7 cellular contexts compared by ENCODE assay signal in the genomic region with DNA sequence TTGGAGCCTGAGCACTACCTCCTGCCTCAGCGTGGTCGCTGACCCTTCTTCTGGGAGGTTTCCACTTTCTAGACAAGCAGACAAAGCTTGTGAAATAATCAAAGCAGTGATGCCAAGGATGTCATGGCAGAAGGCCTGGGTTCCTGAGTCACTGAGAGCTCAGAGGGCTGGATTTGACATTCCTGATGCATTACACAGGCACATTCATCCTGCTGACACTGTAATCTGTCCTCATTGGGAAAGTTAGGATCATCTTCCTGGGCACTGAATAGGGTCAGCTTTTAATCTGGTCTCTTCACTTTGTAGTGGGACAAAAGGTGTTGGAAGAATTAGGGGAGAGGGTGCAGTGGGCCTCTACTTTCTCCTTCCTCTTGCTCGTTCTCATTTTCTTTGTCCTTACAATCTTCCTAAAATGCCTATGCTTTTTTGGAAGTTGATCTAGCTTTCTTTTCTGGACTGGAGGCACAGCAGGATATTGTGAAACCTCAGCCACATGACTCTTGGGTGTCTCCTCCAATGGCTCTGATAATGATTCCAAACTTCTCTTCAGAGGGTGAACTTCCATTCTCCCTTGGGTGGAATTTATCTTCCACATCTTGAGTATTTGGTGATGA. TPM values are rescaled to one million over a fixed set of nuclear protein-coding genes. Genes with fewer than 3 reads are reported as not detected.
DNase-seq lines count a peak whose midpoint lies in the region; ATAC-seq, FAIRE-seq and TF ChIP-seq lines count a peak whose summit lies in the region.

No MANE protein-coding gene starts in this region.

- H3K9ac ChIP-seq in GM12878 (ENCODE audit: control insufficient read depth, insufficient read depth, low read length): no peak overlapping the region

- no peak for TF ChIP-seq RAD21 in GM12878 (IDR thresholded peaks at IDR 0.05; ENCODE audit: insufficient read depth, low read depth, low read length)

- no peaks in the 10 kb centered on the region; a peak in 1 of 4 replicates for H3K36me3 ChIP-seq in GM12878 (ENCODE audit: control insufficient read depth in 2 of 2, insufficient read depth in 2 of 2, low read length in 1 of 2)

- H3K4me1 Mint-ChIP-seq in activated T-helper 2 cell treated with anti-CD3 and anti-CD28 coated beads, Interferon-gamma antibody, Interleukin-2, Interleukin-4, amounts not matched to agents 10 μg/mL and 5 μg/mL and 100 μg/mL, durations not matched to agents 14 hours and 24 hours and 36 hours (ENCODE audit: low read depth): peaks cover 17% of the 10 kb centered on the region

- no peak overlapping the region for H3K27ac ChIP-seq in GM12878 (ENCODE audit: control insufficient read depth, insufficient read depth)

- SMC1A ChIA-PET in GM12878 (lab: Charles Lee; ENCODE audit: uncharacterized antibody, unreplicated experiment): interaction anchor here (0.9 to 1.7 kb wide), 4 partner anchors 9 to 88 kb away, joined by 3 to 5 read pairs (median 4); no protein-coding TSS in a partner anchor

- H3K4me3 Mint-ChIP-seq in activated T-helper 2 cell treated with anti-CD3 and anti-CD28 coated beads, Interferon-gamma antibody, Interleukin-2, Interleukin-4, amounts not matched to agents 10 μg/mL and 5 μg/mL and 100 μg/mL, durations not matched to agents 14 hours and 24 hours and 36 hours (ENCODE audit: low read depth): no peak overlapping the region

- TSS peak; percentile 44 for BruUV-seq in GM12878 (replicated peaks; lab: Mats Ljungman, UMichigan)

- H3K9me3 Mint-ChIP-seq in activated T-helper 2 cell treated with anti-CD3 and anti-CD28 coated beads, Interferon-gamma antibody, Interleukin-2, Interleukin-4, amounts not matched to agents 10 μg/mL and 5 μg/mL and 100 μg/mL, durations not matched to agents 14 hours and 24 hours and 36 hours: no peaks in the 10 kb centered on the region

- ATAC-seq in GM12878 (no peak; the same call in 2 of the 3 replicates), GM21529 (IDR thresholded peaks at IDR 0.05; ENCODE audit: unreplicated experiment) (no peak), HG03442 (IDR thresholded peaks at IDR 0.05; ENCODE audit: unreplicated experiment) (no peak)

- H3K27ac Mint-ChIP-seq in activated T-helper 2 cell treated with anti-CD3 and anti-CD28 coated beads, Interferon-gamma antibody, Interleukin-2, Interleukin-4, amounts not matched to agents 10 μg/mL and 5 μg/mL and 100 μg/mL, durations not matched to agents 14 hours and 24 hours and 36 hours: no peak overlapping the region

- no peaks in the 10 kb centered on the region; the same call in 1 of the 3 replicates for H3K9me3 ChIP-seq in GM12878 (replicated peaks; ENCODE audit: control insufficient read depth, insufficient read depth, low read length)

- H4K20me1 ChIP-seq in GM12878 (ENCODE audit: control insufficient read depth, insufficient read depth): no peaks in the 10 kb centered on the region

- H3K27me3 Mint-ChIP-seq in activated T-helper 2 cell treated with anti-CD3 and anti-CD28 coated beads, Interferon-gamma antibody, Interleukin-2, Interleukin-4, amounts not matched to agents 10 μg/mL and 5 μg/mL and 100 μg/mL, durations not matched to agents 14 hours and 24 hours and 36 hours (ENCODE audit: low read depth): no peaks in the 10 kb centered on the region

- no peaks in the 10 kb centered on the region for H3K27me3 ChIP-seq in GM12878 (replicated peaks in 1 of 2; ENCODE audit: control insufficient read depth in 2 of 2, insufficient read depth in 2 of 2, low read length in 1 of 2)

- WGBS in GM12878 (ENCODE audit: insufficient coverage, insufficient replicate concordance, low lambda C conversion rate, missing lambda C conversion rate): 88% methylated on average over 3 of the region's 3 CpGs

- in situ Hi-C loops in GM12878 (cut with MboI): no loop called here

- no peak for TF ChIP-seq CTCF in GM12878 (IDR thresholded peaks at IDR 0.05 in 2 of 3, conservative IDR thresholded peaks at IDR 0.05 in 1 of 3; ENCODE audit: control insufficient read depth in 2 of 3, extremely low read depth in 1 of 3, insufficient read depth in 1 of 3, low read depth in 3 of 3, low read length in 3 of 3)

- no peak for TF ChIP-seq EP300 in GM12878 (IDR thresholded peaks at IDR 0.05; ENCODE audit: borderline replicate concordance in 1 of 2, control insufficient read depth in 1 of 2, low read depth in 2 of 2, low read length in 2 of 2)

- peaks cover 36% of the 10 kb centered on the region for H3K36me3 Mint-ChIP-seq in activated T-helper 2 cell treated with anti-CD3 and anti-CD28 coated beads, Interferon-gamma antibody, Interleukin-2, Interleukin-4, amounts not matched to agents 10 μg/mL and 5 μg/mL and 100 μg/mL, durations not matched to agents 14 hours and 24 hours and 36 hours (ENCODE audit: low read depth)

- POLR2A ChIA-PET in GM12878 (lab: Charles Lee): interaction anchor here (0.9 kb wide), 1 partner anchor 14 kb away, joined by 4 read pairs; no protein-coding TSS in a partner anchor

- FAIRE-seq in HTR-8/SVneo (lab: Jason Lieb, UNC) (peak; percentile 91), GM12878 (lab: Jason Lieb, UNC) (no peak)

- H3K4me3 ChIP-seq in GM12878: no peak overlapping the region

- intact Hi-C loops in GM12878 (cut with micrococcal nuclease; ENCODE audit: unreplicated experiment): no loop called here
- intact Hi-C loops in activated T-helper 2 cell treated with anti-CD3 and anti-CD28 coated beads, Interferon-gamma antibody, Interleukin-2, Interleukin-4, amounts not matched to agents 10 μg/mL and 5 μg/mL and 100 μg/mL, durations not matched to agents 14 hours and 24 hours and 36 hours (cut with micrococcal nuclease): no loop called here

- no peak overlapping the region for H2AFZ ChIP-seq in GM12878 (ENCODE audit: control insufficient read depth, low read depth, low read length)

- CTCF ChIA-PET in GM12878 (lab: Yijun Ruan, JAX): interaction anchor here (0.6 to 0.7 kb wide), 2 partner anchors 114 to 557 kb away, joined by 3 to 4 read pairs; no protein-coding TSS in a partner anchor

- H3K4me1 ChIP-seq in GM12878 (ENCODE audit: control insufficient read depth, insufficient read depth, low read length): peaks cover 3% of the 10 kb centered on the region; the same call in 1 of the 2 replicates

- no peak overlapping the region for H3K4me2 ChIP-seq in GM12878 (ENCODE audit: control insufficient read depth, insufficient read depth)

- RAD21 ChIA-PET in GM12878 (lab: Charles Lee; ENCODE audit: unreplicated experiment): interaction anchor here (1.1 kb wide), 1 partner anchor 27 kb away, joined by 3 read pairs; no protein-coding TSS in a partner anchor

- peak; percentile 85 for DNase-seq in HTR-8/SVneo (ENCODE audit: insufficient read length, low spot score)
- DNase-seq in GM12878 (ENCODE audit: low read depth, low spot score): no peak
- peak; percentile 99 for DNase-seq in iris pigment epithelial cell (ENCODE audit: low read depth)
- DNase-seq in stromal cell of bone marrow (ENCODE audit: low read depth): peak; percentile 99
- no peak for DNase-seq in activated T-helper 2 cell treated with anti-CD3 and anti-CD28 coated beads, Interferon-gamma antibody, Interleukin-2, Interleukin-4, amounts not matched to agents 10 μg/mL and 5 μg/mL and 100 μg/mL, durations not matched to agents 14 hours and 24 hours and 36 hours (ENCODE audit: low spot score)

- H3K79me2 ChIP-seq in GM12878 (ENCODE audit: control insufficient read depth, insufficient read depth, low read length): peaks cover 11% of the 10 kb centered on the region

- no peak for TF ChIP-seq POLR2A in GM12878 (IDR thresholded peaks at IDR 0.05; ENCODE audit: low read depth, low read length)

TF ChIP-seq in GM12878, 131 proteins besides CTCF, POLR2A, EP300 and RAD21 (continues in another document):
- TF ChIP-seq, protein P1, sequence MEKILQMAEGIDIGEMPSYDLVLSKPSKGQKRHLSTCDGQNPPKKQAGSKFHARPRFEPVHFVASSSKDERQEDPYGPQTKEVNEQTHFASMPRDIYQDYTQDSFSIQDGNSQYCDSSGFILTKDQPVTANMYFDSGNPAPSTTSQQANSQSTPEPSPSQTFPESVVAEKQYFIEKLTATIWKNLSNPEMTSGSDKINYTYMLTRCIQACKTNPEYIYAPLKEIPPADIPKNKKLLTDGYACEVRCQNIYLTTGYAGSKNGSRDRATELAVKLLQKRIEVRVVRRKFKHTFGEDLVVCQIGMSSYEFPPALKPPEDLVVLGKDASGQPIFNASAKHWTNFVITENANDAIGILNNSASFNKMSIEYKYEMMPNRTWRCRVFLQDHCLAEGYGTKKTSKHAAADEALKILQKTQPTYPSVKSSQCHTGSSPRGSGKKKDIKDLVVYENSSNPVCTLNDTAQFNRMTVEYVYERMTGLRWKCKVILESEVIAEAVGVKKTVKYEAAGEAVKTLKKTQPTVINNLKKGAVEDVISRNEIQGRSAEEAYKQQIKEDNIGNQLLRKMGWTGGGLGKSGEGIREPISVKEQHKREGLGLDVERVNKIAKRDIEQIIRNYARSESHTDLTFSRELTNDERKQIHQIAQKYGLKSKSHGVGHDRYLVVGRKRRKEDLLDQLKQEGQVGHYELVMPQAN (conservative IDR thresholded peaks at IDR 0.05): no peak

RNA-seq across cellular contexts. Expression of gene EEA1, which starts 29.6 kb away (rescaled TPM):
- total RNA-seq in GM12878 (2013; cell fraction: nucleolus; rRNA removed): 24.6 and 34.9 TPM in 2 replicates
- 9.3 and 10.8 TPM in 2 replicates for total RNA-seq in GM12878 (2014; rRNA removed)
- total RNA-seq in GM12878 (2014; rRNA removed; fragmentation: Illumina TruSeq; extraction: Trizol): 17.3 and 21.7 TPM in 2 replicates
- 26.5 and 27.7 TPM in 2 replicates for total RNA-seq in GM12878 (2021)
- polyA plus RNA-seq in GM12878 (2011; ENCODE audit: low read depth): 2.3 TPM
- 9.7 and 16.5 TPM in 2 replicates for polyA plus RNA-seq in GM12878 (2011; rRNA removed)
- 2.1 and 2.2 TPM in 2 replicates for polyA plus RNA-seq in GM12878 (2011; cell fraction: cytosol; rRNA removed)
- polyA plus RNA-seq in GM12878 (2011; cell fraction: nucleus; rRNA removed): 6.8 and 9.4 TPM in 2 replicates
- polyA plus RNA-seq in GM12878 (2012): 4.1 and 7.0 TPM in 2 replicates
- 20.0 and 23.0 TPM in 2 replicates for polyA plus RNA-seq in GM12878 (2014; fragmentation: Illumina TruSeq; extraction: Trizol)
- 1 to 10 TPM; 5.5 to 9.5 TPM for polyA plus RNA-seq in GM12878 (2014; fragmentation: Nextera tagmentation; extraction: Ambion mirVana)
- polyA plus RNA-seq in GM12878 (2014; rRNA removed): 4.9 and 6.9 TPM in 2 replicates
- 10 to 100 TPM; 38.4 to 40.3 TPM for polyA plus RNA-seq in GM12878 (2016; fragmentation: Nextera tagmentation; extraction: Ambion mirVana)
- 5.9 and 11.0 TPM in 2 replicates for polyA minus RNA-seq in GM12878 (2011; rRNA and poly(A)+ RNA removed)
- polyA minus RNA-seq in GM12878 (2011; cell fraction: cytosol; rRNA and poly(A)+ RNA removed): 11.2 and 17.9 TPM in 2 replicates
- 9.7 and 10.8 TPM in 2 replicates for polyA minus RNA-seq in GM12878 (2011; cell fraction: nucleus; rRNA and poly(A)+ RNA removed)
- total RNA-seq in activated T-helper 2 cell treated with anti-CD3 and anti-CD28 coated beads, Interferon-gamma antibody, Interleukin-2, Interleukin-4, amounts not matched to agents 10 μg/mL and 5 μg/mL and 100 μg/mL, durations not matched to agents 14 hours and 24 hours and 36 hours: 30.5 and 31.9 TPM in 2 replicates

Comparison
In these comparisons a context has a peak if more than half of its experiments do, and no peak if none do; other contexts are left out.
1. DNase-seq: peak in HTR-8/SVneo (single experiment), iris pigment epithelial cell (single experiment) and stromal cell of bone marrow (single experiment); none in GM12878 (single experiment) and activated T-helper 2 cell treated with anti-CD3 and anti-CD28 coated beads, Interferon-gamma antibody, Interleukin-2, Interleukin-4, amounts not matched to agents 10 μg/mL and 5 μg/mL and 100 μg/mL, durations not matched to agents 14 hours and 24 hours and 36 hours (single experiment).